In the genomic region with DNA sequence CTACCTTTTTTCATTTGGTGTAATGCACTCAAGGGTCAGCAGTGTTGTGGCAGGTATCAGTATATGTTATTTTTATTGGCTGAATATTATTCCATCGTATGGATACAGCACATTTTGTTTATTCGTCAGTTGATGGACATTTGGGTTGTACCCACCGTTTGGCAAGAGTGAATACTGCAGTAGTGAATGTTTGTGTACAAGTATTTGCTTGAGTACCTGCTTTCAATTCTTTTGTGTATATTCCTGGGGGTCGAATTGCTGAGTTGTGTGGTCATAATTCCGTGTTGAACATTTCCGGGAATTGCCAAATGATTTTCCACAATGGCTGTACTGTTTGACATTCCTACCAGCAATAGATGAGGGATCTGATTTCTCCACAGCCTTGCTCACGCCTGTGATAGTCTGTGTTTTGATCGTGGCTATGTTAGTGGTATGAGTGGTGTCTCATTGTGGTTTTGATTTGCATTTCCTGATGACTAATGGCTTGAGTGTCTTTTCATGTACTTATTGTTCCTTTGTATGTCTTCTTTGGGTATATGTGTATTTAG, we compare ENCODE assay signal across 1 cellular context.
A peak's percentile ranks its signal among the peaks of the same experiment; 100 is the strongest.
TF ChIP-seq lines count a peak whose summit lies in the region.

No MANE protein-coding gene starts in this region.

TF ChIP-seq in HepG2, 621 proteins besides CTCF, POLR2A, EP300 and RAD21 (continued from another document and continues in another):
- TF ChIP-seq FOSL1 (CRISPR knock-in tag; IDR thresholded peaks at IDR 0.05; ENCODE audit: borderline replicate concordance) = peak; percentile 34; the same call in 1 of the 2 replicates
- TF ChIP-seq ZNF335 (CRISPR knock-in tag; IDR thresholded peaks at IDR 0.05) = no peak
- TF ChIP-seq ZNF253 (CRISPR knock-in tag; IDR thresholded peaks at IDR 0.05; ENCODE audit: borderline replicate concordance) = no peak
- TF ChIP-seq NFE2 (CRISPR knock-in tag; IDR thresholded peaks at IDR 0.05) = no peak
- no peak for TF ChIP-seq PTBP1 (IDR thresholded peaks at IDR 0.05; ENCODE audit: low read depth, low read length, poor library complexity, severe bottlenecking)
- TF ChIP-seq ZNF850 (CRISPR knock-in tag; conservative IDR thresholded peaks at IDR 0.05) = no peak
- TF ChIP-seq MTA1 (CRISPR knock-in tag; IDR thresholded peaks at IDR 0.05; ENCODE audit: borderline replicate concordance) = no peak
- peak; percentile 87 for TF ChIP-seq FOXA3 (CRISPR knock-in tag; IDR thresholded peaks at IDR 0.05)
- TF ChIP-seq, protein P1, sequence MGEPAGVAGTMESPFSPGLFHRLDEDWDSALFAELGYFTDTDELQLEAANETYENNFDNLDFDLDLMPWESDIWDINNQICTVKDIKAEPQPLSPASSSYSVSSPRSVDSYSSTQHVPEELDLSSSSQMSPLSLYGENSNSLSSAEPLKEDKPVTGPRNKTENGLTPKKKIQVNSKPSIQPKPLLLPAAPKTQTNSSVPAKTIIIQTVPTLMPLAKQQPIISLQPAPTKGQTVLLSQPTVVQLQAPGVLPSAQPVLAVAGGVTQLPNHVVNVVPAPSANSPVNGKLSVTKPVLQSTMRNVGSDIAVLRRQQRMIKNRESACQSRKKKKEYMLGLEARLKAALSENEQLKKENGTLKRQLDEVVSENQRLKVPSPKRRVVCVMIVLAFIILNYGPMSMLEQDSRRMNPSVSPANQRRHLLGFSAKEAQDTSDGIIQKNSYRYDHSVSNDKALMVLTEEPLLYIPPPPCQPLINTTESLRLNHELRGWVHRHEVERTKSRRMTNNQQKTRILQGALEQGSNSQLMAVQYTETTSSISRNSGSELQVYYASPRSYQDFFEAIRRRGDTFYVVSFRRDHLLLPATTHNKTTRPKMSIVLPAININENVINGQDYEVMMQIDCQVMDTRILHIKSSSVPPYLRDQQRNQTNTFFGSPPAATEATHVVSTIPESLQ (CRISPR knock-in tag; conservative IDR thresholded peaks at IDR 0.05) = no peak
- TF ChIP-seq ZNF33B (CRISPR knock-in tag; IDR thresholded peaks at IDR 0.05) = no peak
- no peak for TF ChIP-seq ZNF788 (CRISPR knock-in tag; IDR thresholded peaks at IDR 0.05; ENCODE audit: borderline replicate concordance)
- TF ChIP-seq ZNF235 (CRISPR knock-in tag; IDR thresholded peaks at IDR 0.05; ENCODE audit: borderline replicate concordance) = no peak
- no peak for TF ChIP-seq ZNF383 (CRISPR knock-in tag; IDR thresholded peaks at IDR 0.05; ENCODE audit: borderline replicate concordance)
- TF ChIP-seq, protein P2, sequence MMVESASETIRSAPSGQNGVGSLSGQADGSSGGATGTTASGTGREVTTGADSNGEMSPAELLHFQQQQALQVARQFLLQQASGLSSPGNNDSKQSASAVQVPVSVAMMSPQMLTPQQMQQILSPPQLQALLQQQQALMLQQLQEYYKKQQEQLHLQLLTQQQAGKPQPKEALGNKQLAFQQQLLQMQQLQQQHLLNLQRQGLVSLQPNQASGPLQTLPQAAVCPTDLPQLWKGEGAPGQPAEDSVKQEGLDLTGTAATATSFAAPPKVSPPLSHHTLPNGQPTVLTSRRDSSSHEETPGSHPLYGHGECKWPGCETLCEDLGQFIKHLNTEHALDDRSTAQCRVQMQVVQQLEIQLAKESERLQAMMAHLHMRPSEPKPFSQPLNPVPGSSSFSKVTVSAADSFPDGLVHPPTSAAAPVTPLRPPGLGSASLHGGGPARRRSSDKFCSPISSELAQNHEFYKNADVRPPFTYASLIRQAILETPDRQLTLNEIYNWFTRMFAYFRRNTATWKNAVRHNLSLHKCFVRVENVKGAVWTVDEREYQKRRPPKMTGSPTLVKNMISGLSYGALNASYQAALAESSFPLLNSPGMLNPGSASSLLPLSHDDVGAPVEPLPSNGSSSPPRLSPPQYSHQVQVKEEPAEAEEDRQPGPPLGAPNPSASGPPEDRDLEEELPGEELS (CRISPR knock-in tag; IDR thresholded peaks at IDR 0.05) = peak; percentile 60; the same call in 1 of the 2 replicates
- TF ChIP-seq TEAD3 (CRISPR knock-in tag; optimal IDR thresholded peaks at IDR 0.05; ENCODE audit: borderline replicate concordance) = peak; percentile 94
- TF ChIP-seq, protein P3, sequence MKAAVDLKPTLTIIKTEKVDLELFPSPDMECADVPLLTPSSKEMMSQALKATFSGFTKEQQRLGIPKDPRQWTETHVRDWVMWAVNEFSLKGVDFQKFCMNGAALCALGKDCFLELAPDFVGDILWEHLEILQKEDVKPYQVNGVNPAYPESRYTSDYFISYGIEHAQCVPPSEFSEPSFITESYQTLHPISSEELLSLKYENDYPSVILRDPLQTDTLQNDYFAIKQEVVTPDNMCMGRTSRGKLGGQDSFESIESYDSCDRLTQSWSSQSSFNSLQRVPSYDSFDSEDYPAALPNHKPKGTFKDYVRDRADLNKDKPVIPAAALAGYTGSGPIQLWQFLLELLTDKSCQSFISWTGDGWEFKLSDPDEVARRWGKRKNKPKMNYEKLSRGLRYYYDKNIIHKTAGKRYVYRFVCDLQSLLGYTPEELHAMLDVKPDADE (CRISPR knock-in tag; IDR thresholded peaks at IDR 0.05) = no peak
- TF ChIP-seq ARID2 (CRISPR knock-in tag; IDR thresholded peaks at IDR 0.05; ENCODE audit: borderline replicate concordance) = no peak
- TF ChIP-seq, protein P4, sequence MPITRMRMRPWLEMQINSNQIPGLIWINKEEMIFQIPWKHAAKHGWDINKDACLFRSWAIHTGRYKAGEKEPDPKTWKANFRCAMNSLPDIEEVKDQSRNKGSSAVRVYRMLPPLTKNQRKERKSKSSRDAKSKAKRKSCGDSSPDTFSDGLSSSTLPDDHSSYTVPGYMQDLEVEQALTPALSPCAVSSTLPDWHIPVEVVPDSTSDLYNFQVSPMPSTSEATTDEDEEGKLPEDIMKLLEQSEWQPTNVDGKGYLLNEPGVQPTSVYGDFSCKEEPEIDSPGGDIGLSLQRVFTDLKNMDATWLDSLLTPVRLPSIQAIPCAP (CRISPR knock-in tag; IDR thresholded peaks at IDR 0.05; ENCODE audit: low read depth) = no peak
- TF ChIP-seq AHR (CRISPR knock-in tag; IDR thresholded peaks at IDR 0.05) = no peak
- TF ChIP-seq NAIF1 (CRISPR knock-in tag; IDR thresholded peaks at IDR 0.05; ENCODE audit: borderline replicate concordance) = no peak
- TF ChIP-seq XRCC5 (optimal IDR thresholded peaks at IDR 0.05; ENCODE audit: low read length) = no peak
- TF ChIP-seq NFE2L1 (CRISPR knock-in tag; IDR thresholded peaks at IDR 0.05; ENCODE audit: borderline replicate concordance) = no peak
- TF ChIP-seq BRD4 (CRISPR knock-in tag; IDR thresholded peaks at IDR 0.05) = no peak
- TF ChIP-seq, protein P5, sequence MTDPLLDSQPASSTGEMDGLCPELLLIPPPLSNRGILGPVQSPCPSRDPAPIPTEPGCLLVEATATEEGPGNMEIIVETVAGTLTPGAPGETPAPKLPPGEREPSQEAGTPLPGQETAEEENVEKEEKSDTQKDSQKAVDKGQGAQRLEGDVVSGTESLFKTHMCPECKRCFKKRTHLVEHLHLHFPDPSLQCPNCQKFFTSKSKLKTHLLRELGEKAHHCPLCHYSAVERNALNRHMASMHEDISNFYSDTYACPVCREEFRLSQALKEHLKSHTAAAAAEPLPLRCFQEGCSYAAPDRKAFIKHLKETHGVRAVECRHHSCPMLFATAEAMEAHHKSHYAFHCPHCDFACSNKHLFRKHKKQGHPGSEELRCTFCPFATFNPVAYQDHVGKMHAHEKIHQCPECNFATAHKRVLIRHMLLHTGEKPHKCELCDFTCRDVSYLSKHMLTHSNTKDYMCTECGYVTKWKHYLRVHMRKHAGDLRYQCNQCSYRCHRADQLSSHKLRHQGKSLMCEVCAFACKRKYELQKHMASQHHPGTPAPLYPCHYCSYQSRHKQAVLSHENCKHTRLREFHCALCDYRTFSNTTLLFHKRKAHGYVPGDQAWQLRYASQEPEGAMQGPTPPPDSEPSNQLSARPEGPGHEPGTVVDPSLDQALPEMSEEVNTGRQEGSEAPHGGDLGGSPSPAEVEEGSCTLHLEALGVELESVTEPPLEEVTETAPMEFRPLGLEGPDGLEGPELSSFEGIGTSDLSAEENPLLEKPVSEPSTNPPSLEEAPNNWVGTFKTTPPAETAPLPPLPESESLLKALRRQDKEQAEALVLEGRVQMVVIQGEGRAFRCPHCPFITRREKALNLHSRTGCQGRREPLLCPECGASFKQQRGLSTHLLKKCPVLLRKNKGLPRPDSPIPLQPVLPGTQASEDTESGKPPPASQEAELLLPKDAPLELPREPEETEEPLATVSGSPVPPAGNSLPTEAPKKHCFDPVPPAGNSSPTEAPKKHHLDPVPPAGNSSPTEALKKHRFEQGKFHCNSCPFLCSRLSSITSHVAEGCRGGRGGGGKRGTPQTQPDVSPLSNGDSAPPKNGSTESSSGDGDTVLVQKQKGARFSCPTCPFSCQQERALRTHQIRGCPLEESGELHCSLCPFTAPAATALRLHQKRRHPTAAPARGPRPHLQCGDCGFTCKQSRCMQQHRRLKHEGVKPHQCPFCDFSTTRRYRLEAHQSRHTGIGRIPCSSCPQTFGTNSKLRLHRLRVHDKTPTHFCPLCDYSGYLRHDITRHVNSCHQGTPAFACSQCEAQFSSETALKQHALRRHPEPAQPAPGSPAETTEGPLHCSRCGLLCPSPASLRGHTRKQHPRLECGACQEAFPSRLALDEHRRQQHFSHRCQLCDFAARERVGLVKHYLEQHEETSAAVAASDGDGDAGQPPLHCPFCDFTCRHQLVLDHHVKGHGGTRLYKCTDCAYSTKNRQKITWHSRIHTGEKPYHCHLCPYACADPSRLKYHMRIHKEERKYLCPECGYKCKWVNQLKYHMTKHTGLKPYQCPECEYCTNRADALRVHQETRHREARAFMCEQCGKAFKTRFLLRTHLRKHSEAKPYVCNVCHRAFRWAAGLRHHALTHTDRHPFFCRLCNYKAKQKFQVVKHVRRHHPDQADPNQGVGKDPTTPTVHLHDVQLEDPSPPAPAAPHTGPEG (CRISPR knock-in tag; IDR thresholded peaks at IDR 0.05) = no peak
- no peak for TF ChIP-seq MED13 (CRISPR knock-in tag; IDR thresholded peaks at IDR 0.05)
- TF ChIP-seq ZSCAN21 (CRISPR knock-in tag; IDR thresholded peaks at IDR 0.05; ENCODE audit: borderline replicate concordance) = no peak
- no peak; the same call in 1 of the 2 replicates for TF ChIP-seq HOXA3 (CRISPR knock-in tag; IDR thresholded peaks at IDR 0.05)
- no peak for TF ChIP-seq POLR2G (IDR thresholded peaks at IDR 0.05; ENCODE audit: low read depth, low read length)
- TF ChIP-seq, protein P6, sequence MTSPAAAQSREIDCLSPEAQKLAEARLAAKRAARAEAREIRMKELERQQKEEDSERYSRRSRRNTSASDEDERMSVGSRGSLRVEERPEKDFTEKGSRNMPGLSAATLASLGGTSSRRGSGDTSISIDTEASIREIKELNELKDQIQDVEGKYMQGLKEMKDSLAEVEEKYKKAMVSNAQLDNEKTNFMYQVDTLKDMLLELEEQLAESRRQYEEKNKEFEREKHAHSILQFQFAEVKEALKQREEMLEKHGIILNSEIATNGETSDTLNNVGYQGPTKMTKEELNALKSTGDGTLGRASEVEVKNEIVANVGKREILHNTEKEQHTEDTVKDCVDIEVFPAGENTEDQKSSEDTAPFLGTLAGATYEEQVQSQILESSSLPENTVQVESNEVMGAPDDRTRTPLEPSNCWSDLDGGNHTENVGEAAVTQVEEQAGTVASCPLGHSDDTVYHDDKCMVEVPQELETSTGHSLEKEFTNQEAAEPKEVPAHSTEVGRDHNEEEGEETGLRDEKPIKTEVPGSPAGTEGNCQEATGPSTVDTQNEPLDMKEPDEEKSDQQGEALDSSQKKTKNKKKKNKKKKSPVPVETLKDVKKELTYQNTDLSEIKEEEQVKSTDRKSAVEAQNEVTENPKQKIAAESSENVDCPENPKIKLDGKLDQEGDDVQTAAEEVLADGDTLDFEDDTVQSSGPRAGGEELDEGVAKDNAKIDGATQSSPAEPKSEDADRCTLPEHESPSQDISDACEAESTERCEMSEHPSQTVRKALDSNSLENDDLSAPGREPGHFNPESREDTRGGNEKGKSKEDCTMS (CRISPR knock-in tag; conservative IDR thresholded peaks at IDR 0.05) = no peak
- TF ChIP-seq ZNF546 (CRISPR knock-in tag; conservative IDR thresholded peaks at IDR 0.05) = no peak
- no peak for TF ChIP-seq EED (CRISPR knock-in tag; IDR thresholded peaks at IDR 0.05)
- peak; percentile 42; the same call in 1 of the 2 replicates for TF ChIP-seq NR2C2 (CRISPR knock-in tag; IDR thresholded peaks at IDR 0.05; ENCODE audit: borderline replicate concordance)
- TF ChIP-seq, protein P7, sequence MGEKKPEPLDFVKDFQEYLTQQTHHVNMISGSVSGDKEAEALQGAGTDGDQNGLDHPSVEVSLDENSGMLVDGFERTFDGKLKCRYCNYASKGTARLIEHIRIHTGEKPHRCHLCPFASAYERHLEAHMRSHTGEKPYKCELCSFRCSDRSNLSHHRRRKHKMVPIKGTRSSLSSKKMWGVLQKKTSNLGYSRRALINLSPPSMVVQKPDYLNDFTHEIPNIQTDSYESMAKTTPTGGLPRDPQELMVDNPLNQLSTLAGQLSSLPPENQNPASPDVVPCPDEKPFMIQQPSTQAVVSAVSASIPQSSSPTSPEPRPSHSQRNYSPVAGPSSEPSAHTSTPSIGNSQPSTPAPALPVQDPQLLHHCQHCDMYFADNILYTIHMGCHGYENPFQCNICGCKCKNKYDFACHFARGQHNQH (CRISPR knock-in tag; IDR thresholded peaks at IDR 0.05) = no peak; the same call in 1 of the 2 replicates
- TF ChIP-seq ZNF24 (IDR thresholded peaks at IDR 0.05) = no peak
- TF ChIP-seq, protein P8, sequence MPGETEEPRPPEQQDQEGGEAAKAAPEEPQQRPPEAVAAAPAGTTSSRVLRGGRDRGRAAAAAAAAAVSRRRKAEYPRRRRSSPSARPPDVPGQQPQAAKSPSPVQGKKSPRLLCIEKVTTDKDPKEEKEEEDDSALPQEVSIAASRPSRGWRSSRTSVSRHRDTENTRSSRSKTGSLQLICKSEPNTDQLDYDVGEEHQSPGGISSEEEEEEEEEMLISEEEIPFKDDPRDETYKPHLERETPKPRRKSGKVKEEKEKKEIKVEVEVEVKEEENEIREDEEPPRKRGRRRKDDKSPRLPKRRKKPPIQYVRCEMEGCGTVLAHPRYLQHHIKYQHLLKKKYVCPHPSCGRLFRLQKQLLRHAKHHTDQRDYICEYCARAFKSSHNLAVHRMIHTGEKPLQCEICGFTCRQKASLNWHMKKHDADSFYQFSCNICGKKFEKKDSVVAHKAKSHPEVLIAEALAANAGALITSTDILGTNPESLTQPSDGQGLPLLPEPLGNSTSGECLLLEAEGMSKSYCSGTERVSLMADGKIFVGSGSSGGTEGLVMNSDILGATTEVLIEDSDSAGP (CRISPR knock-in tag; IDR thresholded peaks at IDR 0.05; ENCODE audit: borderline replicate concordance) = no peak
- TF ChIP-seq FOXP1 (IDR thresholded peaks at IDR 0.05) = no peak
- TF ChIP-seq FOXP1 (CRISPR knock-in tag; IDR thresholded peaks at IDR 0.05) = peak; percentile 74; the same call in 1 of the 2 replicates
- no peak for TF ChIP-seq ATF1 (CRISPR knock-in tag; IDR thresholded peaks at IDR 0.05)
- TF ChIP-seq ZNF598 (CRISPR knock-in tag; IDR thresholded peaks at IDR 0.05; ENCODE audit: borderline replicate concordance) = no peak
- TF ChIP-seq SMARCC2 (IDR thresholded peaks at IDR 0.05) = no peak
- TF ChIP-seq RORA (CRISPR knock-in tag; IDR thresholded peaks at IDR 0.05) = no peak
- TF ChIP-seq ZNF616 (CRISPR knock-in tag; IDR thresholded peaks at IDR 0.05; ENCODE audit: low read depth) = no peak
- TF ChIP-seq, protein P9, sequence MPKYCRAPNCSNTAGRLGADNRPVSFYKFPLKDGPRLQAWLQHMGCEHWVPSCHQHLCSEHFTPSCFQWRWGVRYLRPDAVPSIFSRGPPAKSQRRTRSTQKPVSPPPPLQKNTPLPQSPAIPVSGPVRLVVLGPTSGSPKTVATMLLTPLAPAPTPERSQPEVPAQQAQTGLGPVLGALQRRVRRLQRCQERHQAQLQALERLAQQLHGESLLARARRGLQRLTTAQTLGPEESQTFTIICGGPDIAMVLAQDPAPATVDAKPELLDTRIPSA (CRISPR knock-in tag; IDR thresholded peaks at IDR 0.05; ENCODE audit: borderline replicate concordance) = no peak
- TF ChIP-seq, protein P10, sequence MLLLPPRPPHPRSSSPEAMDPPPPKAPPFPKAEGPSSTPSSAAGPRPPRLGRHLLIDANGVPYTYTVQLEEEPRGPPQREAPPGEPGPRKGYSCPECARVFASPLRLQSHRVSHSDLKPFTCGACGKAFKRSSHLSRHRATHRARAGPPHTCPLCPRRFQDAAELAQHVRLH (CRISPR knock-in tag; IDR thresholded peaks at IDR 0.05; ENCODE audit: borderline replicate concordance, low read depth) = no peak
- TF ChIP-seq HOXD1 (CRISPR knock-in tag; IDR thresholded peaks at IDR 0.05) = no peak
